In genomic region chr15:83115831-83116565, GRCh38 we compare ENCODE assay signal across 14 cellular contexts. TPM values are rescaled to one million over a fixed set of nuclear protein-coding genes. Genes with fewer than 3 reads are reported as not detected.
DNase-seq lines count a peak whose midpoint lies in the region; ATAC-seq and TF ChIP-seq lines count a peak whose summit lies in the region.
"Had no signal": no experiment of that assay in that cellular context is flagged by ENCODE, and none has a peak within 500 bp of the region (broad histone marks: within the 10 kb centered on the region; RNA-seq: fewer than 3 reads in every experiment).

No MANE protein-coding gene starts in this region.

- H4K20me1 ChIP-seq in osteoblast (ENCODE audit: insufficient read depth, low read length) = no peaks in the 10 kb centered on the region

- no peak overlapping the region for H3K4me2 ChIP-seq in osteoblast (ENCODE audit: insufficient read depth, low read length)
- H3K4me2 ChIP-seq: KMS-11 had no signal

- H3K36me3 ChIP-seq in GM06990 (ENCODE audit: control insufficient read depth, insufficient read depth, low read length) = no peaks in the 10 kb centered on the region
- no peaks in the 10 kb centered on the region for H3K36me3 ChIP-seq in osteoblast (ENCODE audit: insufficient read depth, low read length)

- ATAC-seq in GM18868 (IDR thresholded peaks at IDR 0.05; ENCODE audit: unreplicated experiment) (peak; percentile 83), GM21786 (IDR thresholded peaks at IDR 0.05; ENCODE audit: unreplicated experiment) (peak; percentile 88), HG03378 (IDR thresholded peaks at IDR 0.05; ENCODE audit: unreplicated experiment) (peak; percentile 61)
- ATAC-seq: psoas muscle had no signal

- no peaks in the 10 kb centered on the region for H3K9me3 ChIP-seq in osteoblast (ENCODE audit: low read depth, low read length)
- H3K9me3 ChIP-seq: psoas muscle had no signal

- DNase-seq in GM06990 (ENCODE audit: extremely low read depth, insufficient read length) = peak; percentile 52
- no peak for DNase-seq in CD1c-positive myeloid dendritic cell (ENCODE audit: extremely low spot score)
- DNase-seq in stimulated activated naive CD4-positive, alpha-beta T cell (lab: John Stamatoyannopoulos, UW) = no peak
- DNase-seq in NCI-H345 (lab: John Stamatoyannopoulos, UW) = no peak
- no peak for DNase-seq in osteoblast (ENCODE audit: insufficient read length, low spot score, missing footprints)
- DNase-seq: GM23248, kidney, NCI-H1694 treated with DMSO at 0.1 percent for 48 hours, NCI-H774, psoas muscle had no signal

- no peaks in the 10 kb centered on the region for H3K79me2 ChIP-seq in osteoblast (ENCODE audit: insufficient read depth, low read length)

- no peak overlapping the region for H3K27ac ChIP-seq in osteoblast (ENCODE audit: low read depth, low read length)
- H3K27ac ChIP-seq: GM23248, KMS-11, psoas muscle had no signal

- H3K27me3 ChIP-seq in GM06990 (replicated peaks; ENCODE audit: control insufficient read depth, insufficient read depth, low read length) (no peaks in the 10 kb centered on the region), osteoblast (ENCODE audit: insufficient read depth, low read length) (no peaks in the 10 kb centered on the region)

- no peak overlapping the region for H3K4me3 ChIP-seq in GM06990 (replicated peaks; ENCODE audit: low read depth, low read length)
- no peak overlapping the region for H3K4me3 ChIP-seq in osteoblast (ENCODE audit: insufficient read depth, low read length)
- H3K4me3 ChIP-seq: GM23248, psoas muscle had no signal

- no peak overlapping the region for H2AFZ ChIP-seq in osteoblast (ENCODE audit: low read length)
- H2AFZ ChIP-seq: GM23248 had no signal

- TF ChIP-seq CTCF in GM06990 (IDR thresholded peaks at IDR 0.05; ENCODE audit: insufficient read depth, low read length, poor library complexity, severe bottlenecking) (no peak), osteoblast (IDR thresholded peaks at IDR 0.05; ENCODE audit: extremely low read depth, low read depth, low read length) (no peak)

- peaks cover 5% of the 10 kb centered on the region for H3K4me1 ChIP-seq in osteoblast (ENCODE audit: insufficient read depth, low read length)
- H3K4me1 ChIP-seq: psoas muscle had no signal

RNA-seq across cellular contexts. Expression of gene TM6SF1, which starts 8.6 kb away (rescaled TPM):
- 0.29 and 0.36 TPM in 2 replicates for total RNA-seq in osteoblast
- total RNA-seq: GM23248 had no signal

RNA-seq across cellular contexts. Expression of gene BTBD1, which starts 48.9 kb away (rescaled TPM):
- total RNA-seq in osteoblast = 88.3 and 99.6 TPM in 2 replicates
